In genomic region chr1:239084459-239085080, GRCh38 we compare ENCODE assay signal across 22 cellular contexts.
A peak's percentile ranks its signal among the peaks of the same experiment; 100 is the strongest.
DNase-seq lines count a peak whose midpoint lies in the region; ATAC-seq and TF ChIP-seq lines count a peak whose summit lies in the region.
"Had no signal": no experiment of that assay in that cellular context is flagged by ENCODE, and none has a peak within 500 bp of the region (broad histone marks: within the 10 kb centered on the region; RNA-seq: fewer than 3 reads in every experiment).

No MANE protein-coding gene starts in this region.

- H3T11ph ChIP-seq in H9 (ENCODE audit: low read length): no peak overlapping the region

- no peak for ATAC-seq in activated naive CD8-positive, alpha-beta T cell treated with anti-CD3 and anti-CD28 coated beads, Interleukin-2, amount 50 U/mL, for 24 hours
- ATAC-seq: GM12878 had no signal

- no peaks in the 10 kb centered on the region for H3K4me1 ChIP-seq in H9 (ENCODE audit: insufficient read depth, low read length)
- H3K4me1 ChIP-seq in SJCRH30: no peaks in the 10 kb centered on the region
- H3K4me1 ChIP-seq in CD4-positive, alpha-beta memory T cell (ENCODE audit: insufficient read depth, low read length): no peaks in the 10 kb centered on the region

- H3K9ac ChIP-seq in H9 (ENCODE audit: extremely low read depth, insufficient read length, low read length): no peak overlapping the region

- H3K23me2 ChIP-seq in H9 (ENCODE audit: insufficient read length, low read depth, low read length, poor library complexity, severe bottlenecking): no peaks in the 10 kb centered on the region

- no peak overlapping the region for H2BK20ac ChIP-seq in H9 (ENCODE audit: low read depth, low read length, poor library complexity, severe bottlenecking)

- H3K23ac ChIP-seq in H9 (ENCODE audit: insufficient read length, low read depth, low read length): no peak overlapping the region

- H3K4ac ChIP-seq in H9 (ENCODE audit: low read depth, low read length): no peak overlapping the region

- no peak overlapping the region for H2BK120ac ChIP-seq in H9 (ENCODE audit: low read depth, low read length, poor library complexity, severe bottlenecking)

- H2BK15ac ChIP-seq in H9 (ENCODE audit: low read depth, low read length): no peak overlapping the region; the same call in 1 of the 2 replicates

- H2AK5ac ChIP-seq in H9 (ENCODE audit: insufficient read length, low read length): no peak overlapping the region

- H3K79me1 ChIP-seq in H9 (ENCODE audit: insufficient read depth, low read depth, low read length, poor library complexity, severe bottlenecking): no peaks in the 10 kb centered on the region

- H3K4me3 ChIP-seq in SJCRH30: no peak overlapping the region
- no peak overlapping the region for H3K4me3 ChIP-seq in CD4-positive, alpha-beta memory T cell (ENCODE audit: low read length in 2 of 2)
- H3K4me3 ChIP-seq in dorsolateral prefrontal cortex: no peak overlapping the region
- H3K4me3 ChIP-seq: GM12878 had no signal

- H3K36me3 ChIP-seq in SJCRH30: no peaks in the 10 kb centered on the region
- no peaks in the 10 kb centered on the region for H3K36me3 ChIP-seq in CD4-positive, alpha-beta memory T cell (ENCODE audit: insufficient read depth, low read length)

- H4K20me1 ChIP-seq in H9 (ENCODE audit: control insufficient read depth, insufficient read depth, insufficient read length): no peaks in the 10 kb centered on the region

- no peak overlapping the region for H3K27ac ChIP-seq in 22Rv1
- no peak overlapping the region for H3K27ac ChIP-seq in H9 (ENCODE audit: insufficient read length, low read depth, low read length)
- peak overlapping the region; percentile 23; the same call in 1 of the 2 replicates for H3K27ac ChIP-seq in SJCRH30
- no peak overlapping the region for H3K27ac ChIP-seq in CD4-positive, alpha-beta memory T cell (ENCODE audit: low read depth, low read length)
- H3K27ac ChIP-seq in dorsolateral prefrontal cortex: no peak overlapping the region

- intact Hi-C loops in CD4-positive, alpha-beta memory T cell (cut with micrococcal nuclease): no loop called here
- intact Hi-C loops in dorsolateral prefrontal cortex (cut with DNase I): no loop called here

- no peak for DNase-seq in H9
- peak; percentile 61 to 68 for DNase-seq in SJCRH30
- peak; percentile 29 for DNase-seq in myocyte (ENCODE audit: low read depth)
- DNase-seq in CD4-positive, alpha-beta memory T cell: no peak
- no peak for DNase-seq in activated effector memory CD4-positive, alpha-beta T cell treated with anti-CD3 and anti-CD28 coated beads, Interleukin-2, amount 50 U/mL, for 16 hours
- DNase-seq in dorsolateral prefrontal cortex: no peak
- no peak for DNase-seq in activated naive CD8-positive, alpha-beta T cell treated with anti-CD3 and anti-CD28 coated beads, Interleukin-2, amount 50 U/mL, for 24 hours
- DNase-seq: 8988T; AML-193; CD4-positive, CD25-positive, alpha-beta regulatory T cell; COR-L47; DMS79; GOT3; KG1; NCI-H1105 treated with DMSO at 0.1 percent for 48 hours; NCI-H2029 treated with DMSO at 0.1 percent for 48 hours; NCI-H345; NCI-H524; NCI-H82; Right ventricle myocardium superior had no signal

- H2BK5ac ChIP-seq in H9 (ENCODE audit: insufficient read length, low read length): no peak overlapping the region

- H3K56ac ChIP-seq in H9 (ENCODE audit: insufficient read length, low read depth, low read length): no peak overlapping the region

- POLR2A ChIA-PET in CD4-positive, alpha-beta memory T cell (lab: Charles Lee; ENCODE audit: partially characterized antibody): no interaction called here

- peaks cover 40 to 45% of the 10 kb centered on the region in 2 experiments for H3K9me3 Mint-ChIP-seq in H9
- H3K9me3 Mint-ChIP-seq in CD4-positive, alpha-beta memory T cell: peaks cover 3 to 15% (median 9%) of the 10 kb centered on the region in 8 donors
- H3K9me3 Mint-ChIP-seq in activated naive CD8-positive, alpha-beta T cell treated with anti-CD3 and anti-CD28 coated beads, Interleukin-2, amount 50 U/mL, for 24 hours: peaks cover 23% of the 10 kb centered on the region

- no peak overlapping the region for H4K8ac ChIP-seq in H9 (replicated peaks; ENCODE audit: insufficient read length, low read depth, low read length)

- no peaks in the 10 kb centered on the region for H3K79me2 ChIP-seq in H9 (ENCODE audit: insufficient read depth, low read length)

- H3K36me3 Mint-ChIP-seq in H9 (ENCODE audit: insufficient read depth in 1 of 3, low read depth in 3 of 3): peaks cover 18 to 55% (median 25%) of the 10 kb centered on the region in 3 experiments
- H3K36me3 Mint-ChIP-seq in CD4-positive, alpha-beta memory T cell: no peaks in the 10 kb centered on the region
- no peaks in the 10 kb centered on the region for H3K36me3 Mint-ChIP-seq in activated naive CD8-positive, alpha-beta T cell treated with anti-CD3 and anti-CD28 coated beads, Interleukin-2, amount 50 U/mL, for 24 hours (ENCODE audit: low read depth)
- H3K36me3 Mint-ChIP-seq: CD4-positive, CD25-positive, alpha-beta regulatory T cell had no signal

- H2BK12ac ChIP-seq in H9 (ENCODE audit: insufficient read length, low read depth, low read length): peak overlapping the region; percentile 82

- peaks cover 8% of the 10 kb centered on the region for H3K9me3 ChIP-seq in H9 (ENCODE audit: control insufficient read depth, low read depth, low read length)
- no peaks in the 10 kb centered on the region for H3K9me3 ChIP-seq in SJCRH30 (replicated peaks)
- H3K9me3 ChIP-seq in CD4-positive, alpha-beta memory T cell (ENCODE audit: control insufficient read depth in 1 of 2, low read length in 2 of 2): no peaks in the 10 kb centered on the region

- H3K27ac Mint-ChIP-seq in H9: no peak overlapping the region
- no peak overlapping the region for H3K27ac Mint-ChIP-seq in CD4-positive, alpha-beta memory T cell
- H3K27ac Mint-ChIP-seq in activated naive CD8-positive, alpha-beta T cell treated with anti-CD3 and anti-CD28 coated beads, Interleukin-2, amount 50 U/mL, for 24 hours: no peak overlapping the region
- H3K27ac Mint-ChIP-seq: CD4-positive, CD25-positive, alpha-beta regulatory T cell had no signal

- H3K27me3 ChIP-seq in H9 (ENCODE audit: insufficient read depth, low read length) (no peaks in the 10 kb centered on the region), SJCRH30 (no peaks in the 10 kb centered on the region), dorsolateral prefrontal cortex (no peaks in the 10 kb centered on the region)
- H3K27me3 ChIP-seq in CD4-positive, alpha-beta memory T cell (ENCODE audit: insufficient read depth, low read length): no peaks in the 10 kb centered on the region

- no peaks in the 10 kb centered on the region; the same call in 1 of the 2 replicates for H3K27me3 Mint-ChIP-seq in H9 (ENCODE audit: low read depth)
- no peaks in the 10 kb centered on the region for H3K27me3 Mint-ChIP-seq in CD4-positive, alpha-beta memory T cell
- H3K27me3 Mint-ChIP-seq in activated naive CD8-positive, alpha-beta T cell treated with anti-CD3 and anti-CD28 coated beads, Interleukin-2, amount 50 U/mL, for 24 hours: no peaks in the 10 kb centered on the region
- H3K27me3 Mint-ChIP-seq: CD4-positive, CD25-positive, alpha-beta regulatory T cell had no signal

- no peak overlapping the region for H3K14ac ChIP-seq in H9 (ENCODE audit: insufficient read depth, low read length)

- H3K4me3 Mint-ChIP-seq in H9: no peak overlapping the region
- H3K4me3 Mint-ChIP-seq in CD4-positive, alpha-beta memory T cell: no peak overlapping the region
- H3K4me3 Mint-ChIP-seq in activated naive CD8-positive, alpha-beta T cell treated with anti-CD3 and anti-CD28 coated beads, Interleukin-2, amount 50 U/mL, for 24 hours: no peak overlapping the region
- H3K4me3 Mint-ChIP-seq: CD4-positive, CD25-positive, alpha-beta regulatory T cell had no signal

- no peak overlapping the region for H4K5ac ChIP-seq in H9 (ENCODE audit: insufficient read length, low read depth, low read length)

- WGBS in H9 (ENCODE audit: extremely low coverage, insufficient read length, low lambda C conversion rate): no CpG with 5 or more reads among the region's 2 CpGs

- no peak overlapping the region for H3K18ac ChIP-seq in H9 (ENCODE audit: insufficient read length, low read depth, low read length)

- TF ChIP-seq CTCF in 22Rv1 (IDR thresholded peaks at IDR 0.05) (peak; percentile 18; the same call in 1 of the 2 replicates), H9 (conservative IDR thresholded peaks at IDR 0.05) (peak; percentile 37; the same call in 2 of the 3 replicates), dorsolateral prefrontal cortex (IDR thresholded peaks at IDR 0.05 in 54 of 56, conservative IDR thresholded peaks at IDR 0.05 in 2 of 56; ENCODE audit: low read depth in 1 of 56, partially characterized antibody in 56 of 56) (no peak)

- H4K91ac ChIP-seq in H9 (ENCODE audit: insufficient read length, low read depth, low read length): no peak overlapping the region

- CTCF ChIA-PET in CD4-positive, alpha-beta memory T cell (lab: Charles Lee; ENCODE audit: partially characterized antibody): no interaction called here

- H3K4me2 ChIP-seq in H9 (ENCODE audit: insufficient read depth, insufficient read length, low read length): no peak overlapping the region

- H2AFZ ChIP-seq in H9 (ENCODE audit: low read length): no peak overlapping the region

- no peaks in the 10 kb centered on the region for H3K4me1 Mint-ChIP-seq in H9
- no peaks in the 10 kb centered on the region for H3K4me1 Mint-ChIP-seq in CD4-positive, alpha-beta memory T cell
- no peaks in the 10 kb centered on the region for H3K4me1 Mint-ChIP-seq in activated naive CD8-positive, alpha-beta T cell treated with anti-CD3 and anti-CD28 coated beads, Interleukin-2, amount 50 U/mL, for 24 hours
- H3K4me1 Mint-ChIP-seq: CD4-positive, CD25-positive, alpha-beta regulatory T cell had no signal

Comparison
In these comparisons a context has a peak if more than half of its experiments do, and no peak if none do; other contexts are left out.
1. CTCF ChIP-seq: peak in 22Rv1 (single experiment) and H9 (single experiment); none in dorsolateral prefrontal cortex (0 of 56).
2. DNase-seq: peak in SJCRH30 (2 of 2) and myocyte (single experiment); none in H9 (single experiment), CD4-positive, alpha-beta memory T cell (0 of 5), activated effector memory CD4-positive, alpha-beta T cell treated with anti-CD3 and anti-CD28 coated beads, Interleukin-2, amount 50 U/mL, for 16 hours (single experiment), dorsolateral prefrontal cortex (0 of 10) and activated naive CD8-positive, alpha-beta T cell treated with anti-CD3 and anti-CD28 coated beads, Interleukin-2, amount 50 U/mL, for 24 hours (single experiment).